Comparison of ENCODE assay signal across 23 cellular contexts in genomic region chr10:114300036-114300645, GRCh38.
"Had no signal": no experiment of that assay in that cellular context is flagged by ENCODE, and none has a peak within 500 bp of the region (broad histone marks: within the 10 kb centered on the region; RNA-seq: fewer than 3 reads in every experiment).

No MANE protein-coding gene starts in this region.

- H3K27ac ChIP-seq: left lung, ovary, prostate gland, vagina had no signal

- H3K36me3 ChIP-seq: ovary had no signal

- H3K4me1 ChIP-seq: prostate gland had no signal

- H3K9me3 ChIP-seq: prostate gland had no signal

- DNase-seq: hippocampal formation; left colon; mesendoderm; naive thymus-derived CD4-positive, alpha-beta T cell; retina; right cardiac atrium; small intestine; stimulated activated CD4-positive, alpha-beta T cell treated with anti-CD3 and anti-CD28 coated beads, Interleukin-1b, Interleukin-23, amount 100 ng/mL, for 48 hours; stimulated activated CD4-positive, alpha-beta T cell treated with anti-CD3 and anti-CD28 coated beads, Interleukin-2, amount 100 ng/mL, for 48 hours; stimulated activated CD4-positive, alpha-beta T cell treated with anti-CD3 and anti-CD28 coated beads, Interleukin-4, amount 100 ng/mL, for 4 hours; stimulated activated CD8-positive, alpha-beta memory T cell treated with anti-CD3 and anti-CD28 coated beads, Interleukin-4, amount 100 ng/mL, for 48 hours; stimulated activated naive CD4-positive, alpha-beta T cell treated with Interleukin-2 at 50 U/mL for 16 hours; stimulated activated naive CD8-positive, alpha-beta T cell treated with anti-CD3 and anti-CD28 coated beads, Interleukin-15, amount 100 ng/mL, for 72 hours; substantia nigra had no signal

- ATAC-seq: left colon; left lung; naive thymus-derived CD4-positive, alpha-beta T cell; natural killer cell treated with Interleukin-12 subunit alpha and Interleukin-12 subunit beta and Interleukin-15 and Interleukin-18, amount 100 ng/mL, for 72 hours; right cardiac atrium; sciatic nerve; stimulated activated memory B cell treated with anti-CD40 and anti-IgM and Interleukin-4, amounts not matched to agents 10 μg/mL and 1 μg/mL and 100 μg/mL, for 72 hours; stimulated activated naive CD8-positive, alpha-beta T cell treated with anti-CD3 and anti-CD28 coated beads, Interleukin-15, amount 100 ng/mL, for 72 hours had no signal

- H3K4me3 ChIP-seq: left lung, lung, ovary, prostate gland, tibial nerve, vagina had no signal

- H3K27me3 ChIP-seq: left lung, ovary, tibial nerve, vagina had no signal
